8 cellular contexts compared by ENCODE assay signal in the genomic region with DNA sequence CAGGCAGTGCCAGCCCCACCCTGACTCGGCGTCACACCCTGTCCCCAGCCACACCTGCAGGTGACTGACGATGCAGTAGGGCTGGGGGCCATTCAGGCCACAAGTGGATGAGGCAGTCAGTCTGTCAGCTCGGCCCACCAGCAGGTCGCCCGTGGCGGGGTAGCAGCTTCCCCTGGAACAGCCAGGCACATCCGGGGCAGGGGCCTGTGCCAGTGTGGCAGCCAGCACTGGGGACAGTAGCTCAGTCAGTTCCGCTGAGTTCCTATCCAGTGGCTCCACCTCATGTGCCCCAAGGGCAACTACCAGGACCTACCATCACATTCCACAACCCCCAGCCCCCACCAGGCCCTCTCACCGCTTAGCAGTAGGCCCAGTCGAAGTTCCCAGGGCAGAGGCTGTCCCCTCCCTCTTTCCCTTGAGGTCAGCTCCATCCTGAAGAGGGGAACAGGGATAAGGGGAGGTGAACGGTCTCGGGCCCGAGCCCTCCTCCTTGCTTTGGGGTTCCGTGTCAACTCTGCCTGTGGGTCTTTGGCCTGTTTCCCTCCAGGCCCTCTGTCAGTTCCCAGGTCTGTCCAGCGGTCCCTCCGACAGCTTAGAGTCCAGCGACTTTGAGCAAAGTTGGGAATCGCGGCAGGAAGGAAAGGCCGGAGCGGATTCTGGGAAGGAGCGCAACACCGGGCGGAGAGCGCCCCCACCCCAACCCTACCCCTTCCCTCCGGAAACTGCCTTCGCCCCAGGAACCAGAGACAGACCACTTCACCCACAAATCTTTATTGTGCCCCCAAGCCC. TPM values are rescaled to one million over a fixed set of nuclear protein-coding genes. Genes with fewer than 3 reads are reported as not detected.
DNase-seq lines count a peak whose midpoint lies in the region; ATAC-seq, FAIRE-seq and TF ChIP-seq lines count a peak whose summit lies in the region.

Gene LAMB2, minus strand, starts transcription at position 614 of the 789 bp plus-strand sequence. Its CDS starts 183 bp downstream, at position 431.

- no peak for ATAC-seq in HG03354 (IDR thresholded peaks at IDR 0.05; ENCODE audit: poor library complexity, severe bottlenecking, unreplicated experiment)

- H3K36me3 ChIP-seq in adrenal gland (replicated peaks in 1 of 2): peaks cover 0 to 34% of the 10 kb centered on the region in 2 donors

- POLR2A ChIA-PET in AG04449 (lab: Yijun Ruan, JAX): interaction anchor here (0.9 to 2.6 kb wide), 8 partner anchors 8 to 111 kb away, joined by 3 to 31 read pairs (median 6); partner anchors contain the start of genes IMPDH2, KLHDC8B, NDUFAF3 and QRICH1

- H3K4me3 ChIP-seq in AG04449 (ENCODE audit: low read depth, low read length): peak within 1 kb of the TSS; percentile 95
- H3K4me3 ChIP-seq in adrenal gland: peak within 1 kb of the TSS; percentile 11 to 92 (median 62)

- no peaks in the 10 kb centered on the region for H3K9me3 ChIP-seq in adrenal gland (replicated peaks in 1 of 3)

- H3K27ac ChIP-seq in adrenal gland: peak within 1 kb of the TSS; percentile 75 to 96 (median 83)

- peaks cover 11 to 28% of the 10 kb centered on the region in 2 donors for H3K4me1 ChIP-seq in adrenal gland (replicated peaks in 1 of 2)

- DNase-seq in AG04449 (ENCODE audit: low read depth, low spot score): peak; percentile 56
- DNase-seq in HTR-8/SVneo (ENCODE audit: insufficient read length, low spot score): peak; percentile 83
- peak; percentile 77 to 87 (median 83) for DNase-seq in adrenal gland
- peak; percentile 92 for DNase-seq in cardiac septum (ENCODE audit: low spot score)
- DNase-seq in non-pigmented ciliary epithelial cell (ENCODE audit: low read depth): peak; percentile 30
- no peak for DNase-seq in DMS153 (lab: John Stamatoyannopoulos, UW)
- no peak for DNase-seq in activated effector memory CD4-positive, alpha-beta T cell treated with anti-CD3 and anti-CD28 coated beads, Interleukin-2, amount 50 U/mL, for 16 hours

- no peaks in the 10 kb centered on the region for H3K27me3 ChIP-seq in adrenal gland

- TF ChIP-seq CTCF in AG04449 (IDR thresholded peaks at IDR 0.05; ENCODE audit: insufficient read depth, low read length, missing control alignments) (peak; percentile 28), adrenal gland (IDR thresholded peaks at IDR 0.05) (peak in 2 of 6 experiments; percentile 16 to 22)

- FAIRE-seq in HTR-8/SVneo (lab: Jason Lieb, UNC): peak; percentile 88

- intact Hi-C loops in adrenal gland (cut with DNase I): no loop called here
- intact Hi-C loops in cardiac septum (cut with DNase I): loop anchor here (1.0 to 5.0 kb wide), 5 partner anchors 28 to 145 kb away; partner anchors contain the start of genes C3orf62, DALRD3, QARS1 and QRICH1

- CTCF ChIA-PET in AG04449 (lab: Yijun Ruan, JAX): interaction anchor here (0.8 to 1.7 kb wide), 4 partner anchors 11 to 54 kb away, joined by 3 to 7 read pairs (median 4); partner anchors contain the start of gene KLHDC8B

- 0 to 10% (median 4%) methylated on average over 7 to 28 of the region's 28 CpGs for WGBS in adrenal gland, 4 donors

- peak; percentile 70 to 77 for TF ChIP-seq POLR2A in adrenal gland (IDR thresholded peaks at IDR 0.05)

RNA-seq across cellular contexts. Expression of gene LAMB2, which starts in this region (rescaled TPM):
- total RNA-seq in adrenal gland (1,000 to 10,000 TPM in 3 of 8 donors, 100 to 1,000 TPM in 5; 490 to 1,423 (median 859) TPM), cardiac septum (788 TPM)
- polyA plus RNA-seq in adrenal gland: 1,000 to 10,000 TPM in 2 of 3 donors, 100 to 1,000 TPM in 1; 346 to 1,805 (median 1,141) TPM

Comparison
In these comparisons a context has a peak if more than half of its experiments do, and no peak if none do; other contexts are left out.
1. DNase-seq: peak in AG04449 (single experiment), HTR-8/SVneo (single experiment), adrenal gland (7 of 7), cardiac septum (single experiment) and non-pigmented ciliary epithelial cell (single experiment); none in DMS153 (single experiment) and activated effector memory CD4-positive, alpha-beta T cell treated with anti-CD3 and anti-CD28 coated beads, Interleukin-2, amount 50 U/mL, for 16 hours (single experiment).